Comparison of ENCODE assay signal across 35 cellular contexts in genomic region chr3:168883145-168883544, GRCh38.
"Had no signal": no experiment of that assay in that cellular context is flagged by ENCODE, and none has a peak within 500 bp of the region (broad histone marks: within the 10 kb centered on the region; RNA-seq: fewer than 3 reads in every experiment).

No MANE protein-coding gene starts in this region.

- H3K4me1 Mint-ChIP-seq: activated CD4-positive, alpha-beta T cell treated with anti-CD3 and anti-CD28 coated beads, Interleukin-2, amount 10 ng/mL, durations not matched to agents 24 days and 14 days; activated naive CD8-positive, alpha-beta T cell treated with anti-CD3 and anti-CD28 coated beads for 36 hours; activated T-helper 17 cell treated with anti-CD3 and anti-CD28 coated beads, Interleukin-2, amount 50 U/mL, for 72 hours had no signal

- DNase-seq: activated CD4-positive, alpha-beta T cell treated with anti-CD3 and anti-CD28 coated beads, Interleukin-2, amount 10 ng/mL, durations not matched to agents 24 days and 14 days; activated CD4-positive, alpha-beta T cell treated with anti-CD3 and anti-CD28 coated beads, Interleukin-2, amount 50 U/mL, for 4 hours; activated CD8-positive, alpha-beta T cell treated with anti-CD3 and anti-CD28 coated beads for 36 hours; activated effector memory CD4-positive, alpha-beta T cell treated with anti-CD3 and anti-CD28 coated beads, Interleukin-2, amount 50 U/mL, for 16 hours; activated naive CD4-positive, alpha-beta T cell; activated naive CD4-positive, alpha-beta T cell treated with anti-CD3 and anti-CD28 coated beads, Interleukin-2, amount 50 U/mL, for 16 hours; activated naive CD8-positive, alpha-beta T cell treated with anti-CD3 and anti-CD28 coated beads for 36 hours; activated T-cell treated with anti-CD3 and anti-CD28 coated beads, Interleukin-2, amount 50 U/mL, for 1 hour; activated T-cell treated with anti-CD3 and anti-CD28 coated beads, Interleukin-2, amount 50 U/mL, for 72 hours; amniotic stem cell; aorta; brain microvascular endothelial cell; central memory CD4-positive, alpha-beta T cell; Karpas-422; KBM-7; NCI-H1436 treated with DMSO at 0.1 percent for 48 hours; NCI-H1930; NCI-H2081 treated with DMSO at 0.1 percent for 48 hours; NCI-H2171 treated with DMSO at 0.1 percent for 48 hours; NCI-H2227 treated with DMSO at 0.1 percent for 48 hours; NCI-H446; NCI-H510A treated with DMSO at 0.1 percent for 48 hours; NCI-H526 treated with DMSO at 0.1 percent for 48 hours; NCI-H82; NK-92 treated with Interleukin-12 subunit alpha and Interleukin-12 subunit beta, amount 100 ng/mL, for 24 hours; PC-3; Peyer's patch; Right ventricle myocardium superior; SW 1271; T-helper 1 cell; T-helper 2 cell; T-helper 9 cell had no signal

- H3K4me3 ChIP-seq: Peyer's patch had no signal

- H3K9me3 Mint-ChIP-seq: activated CD4-positive, alpha-beta T cell treated with anti-CD3 and anti-CD28 coated beads, Interleukin-2, amount 10 ng/mL, durations not matched to agents 24 days and 14 days; activated CD8-positive, alpha-beta T cell treated with anti-CD3 and anti-CD28 coated beads for 36 hours; activated naive CD8-positive, alpha-beta T cell treated with anti-CD3 and anti-CD28 coated beads for 36 hours; activated T-cell treated with anti-CD3 and anti-CD28 coated beads, Interleukin-2, amount 50 U/mL, for 72 hours; activated T-helper 17 cell treated with anti-CD3 and anti-CD28 coated beads, Interleukin-2, amount 50 U/mL, for 72 hours had no signal

- H3K27ac ChIP-seq: Peyer's patch, RWPE1, VCaP had no signal

- H3K36me3 Mint-ChIP-seq: activated naive CD8-positive, alpha-beta T cell treated with anti-CD3 and anti-CD28 coated beads for 36 hours had no signal

- H3K27me3 ChIP-seq: brain microvascular endothelial cell, Peyer's patch had no signal

- H3K4me3 Mint-ChIP-seq: activated CD4-positive, alpha-beta T cell treated with anti-CD3 and anti-CD28 coated beads, Interleukin-2, amount 10 ng/mL, durations not matched to agents 24 days and 14 days; activated CD8-positive, alpha-beta T cell treated with anti-CD3 and anti-CD28 coated beads for 36 hours; activated naive CD8-positive, alpha-beta T cell treated with anti-CD3 and anti-CD28 coated beads for 36 hours; activated T-cell treated with anti-CD3 and anti-CD28 coated beads, Interleukin-2, amount 50 U/mL, for 72 hours; activated T-helper 17 cell treated with anti-CD3 and anti-CD28 coated beads, Interleukin-2, amount 50 U/mL, for 72 hours had no signal

- H3K27me3 Mint-ChIP-seq: activated CD4-positive, alpha-beta T cell treated with anti-CD3 and anti-CD28 coated beads, Interleukin-2, amount 10 ng/mL, durations not matched to agents 24 days and 14 days; activated CD8-positive, alpha-beta T cell treated with anti-CD3 and anti-CD28 coated beads for 36 hours; activated naive CD8-positive, alpha-beta T cell treated with anti-CD3 and anti-CD28 coated beads for 36 hours; activated T-helper 17 cell treated with anti-CD3 and anti-CD28 coated beads, Interleukin-2, amount 50 U/mL, for 72 hours had no signal

- H3K4me1 ChIP-seq: Peyer's patch had no signal

- H3K9me3 ChIP-seq: Peyer's patch had no signal

- ATAC-seq: activated CD8-positive, alpha-beta T cell treated with anti-CD3 and anti-CD28 coated beads for 36 hours; activated T-cell treated with anti-CD3 and anti-CD28 coated beads, Interleukin-2, amount 50 U/mL, for 72 hours; activated T-helper 17 cell treated with anti-CD3 and anti-CD28 coated beads, Interleukin-2, amount 50 U/mL, for 72 hours; PC-3 had no signal

- H3K36me3 ChIP-seq: brain microvascular endothelial cell, Peyer's patch had no signal

- H3K27ac Mint-ChIP-seq: activated CD4-positive, alpha-beta T cell treated with anti-CD3 and anti-CD28 coated beads, Interleukin-2, amount 10 ng/mL, durations not matched to agents 24 days and 14 days; activated CD8-positive, alpha-beta T cell treated with anti-CD3 and anti-CD28 coated beads for 36 hours; activated naive CD8-positive, alpha-beta T cell treated with anti-CD3 and anti-CD28 coated beads for 36 hours; activated T-cell treated with anti-CD3 and anti-CD28 coated beads, Interleukin-2, amount 50 U/mL, for 72 hours; activated T-helper 17 cell treated with anti-CD3 and anti-CD28 coated beads, Interleukin-2, amount 50 U/mL, for 72 hours had no signal
